ENCODE assay signal across 1 cellular context in genomic region chr17:14276535-14277250, GRCh38.
TF ChIP-seq lines count a peak whose summit lies in the region.

No MANE protein-coding gene starts in this region.

TF ChIP-seq in HepG2, 621 proteins besides CTCF, POLR2A, EP300 and RAD21 (continued from another document and continues in another):
- TF ChIP-seq ARID3A (IDR thresholded peaks at IDR 0.05; ENCODE audit: low read depth, low read length) (peak; percentile 70), KLF16 (CRISPR knock-in tag; IDR thresholded peaks at IDR 0.05) (peak in 1 of 2 experiments; percentile 28; a peak in 1 of 4 replicates), PAX8 (CRISPR knock-in tag; IDR thresholded peaks at IDR 0.05; ENCODE audit: borderline replicate concordance) (no peak), ZNF503 (CRISPR knock-in tag; IDR thresholded peaks at IDR 0.05) (peak; percentile 45; the same call in 1 of the 2 replicates), ELF3 (CRISPR knock-in tag; IDR thresholded peaks at IDR 0.05) (peak; percentile 79), POGZ (CRISPR knock-in tag; IDR thresholded peaks at IDR 0.05) (0 out of 2 replicates have a peak, but pooled peaks have one; percentile 5), CREM (IDR thresholded peaks at IDR 0.05) (peak; percentile 55), CREM (CRISPR knock-in tag; IDR thresholded peaks at IDR 0.05) (no peak), ZNF609 (CRISPR knock-in tag; IDR thresholded peaks at IDR 0.05; ENCODE audit: borderline replicate concordance) (peak; percentile 31; the same call in 1 of the 2 replicates), SAP130 (CRISPR knock-in tag; IDR thresholded peaks at IDR 0.05; ENCODE audit: low read depth) (peak; percentile 74), HHEX (CRISPR knock-in tag; IDR thresholded peaks at IDR 0.05) (peak; percentile 70; the same call in 1 of the 2 replicates), ZNF614 (CRISPR knock-in tag; IDR thresholded peaks at IDR 0.05; ENCODE audit: borderline replicate concordance) (0 out of 2 replicates have a peak, but pooled peaks have one; percentile 25), PBX2 (CRISPR knock-in tag; IDR thresholded peaks at IDR 0.05) (peak; percentile 41; the same call in 1 of the 2 replicates), STAT5B (CRISPR knock-in tag; IDR thresholded peaks at IDR 0.05) (no peak), KLF13 (CRISPR knock-in tag; IDR thresholded peaks at IDR 0.05) (no peak), HOXA5 (CRISPR knock-in tag; IDR thresholded peaks at IDR 0.05) (peak; percentile 39; the same call in 1 of the 2 replicates), FOXK1 (CRISPR knock-in tag; IDR thresholded peaks at IDR 0.05; ENCODE audit: borderline replicate concordance, low read depth) (peak; percentile 44; the same call in 1 of the 2 replicates), KLF6 (CRISPR knock-in tag; IDR thresholded peaks at IDR 0.05) (0 out of 2 replicates have a peak, but pooled peaks have one; percentile 50), SUZ12 (IDR thresholded peaks at IDR 0.05; ENCODE audit: low read depth, low read length) (no peak), HNF1A (IDR thresholded peaks at IDR 0.05; ENCODE audit: low read depth) (peak; percentile 90), HNF1A (CRISPR knock-in tag; IDR thresholded peaks at IDR 0.05; ENCODE audit: borderline replicate concordance) (peak; percentile 85; the same call in 1 of the 2 replicates), FOXA3 (CRISPR knock-in tag; IDR thresholded peaks at IDR 0.05) (peak; percentile 87), RARA (CRISPR knock-in tag; IDR thresholded peaks at IDR 0.05) (peak; percentile 78), MED1 (CRISPR knock-in tag; IDR thresholded peaks at IDR 0.05) (peak; percentile 62), ZHX2 (IDR thresholded peaks at IDR 0.05; ENCODE audit: low read depth) (no peak), ZHX2 (CRISPR knock-in tag; IDR thresholded peaks at IDR 0.05; ENCODE audit: borderline replicate concordance) (no peak), MIXL1 (CRISPR knock-in tag; IDR thresholded peaks at IDR 0.05) (peak; percentile 75; the same call in 1 of the 2 replicates), SALL1 (CRISPR knock-in tag; IDR thresholded peaks at IDR 0.05) (peak; percentile 33; the same call in 1 of the 2 replicates), ZZZ3 (CRISPR knock-in tag; IDR thresholded peaks at IDR 0.05; ENCODE audit: borderline replicate concordance) (no peak), ARID5B (CRISPR knock-in tag; IDR thresholded peaks at IDR 0.05) (peak; percentile 89)
